In the genomic region with DNA sequence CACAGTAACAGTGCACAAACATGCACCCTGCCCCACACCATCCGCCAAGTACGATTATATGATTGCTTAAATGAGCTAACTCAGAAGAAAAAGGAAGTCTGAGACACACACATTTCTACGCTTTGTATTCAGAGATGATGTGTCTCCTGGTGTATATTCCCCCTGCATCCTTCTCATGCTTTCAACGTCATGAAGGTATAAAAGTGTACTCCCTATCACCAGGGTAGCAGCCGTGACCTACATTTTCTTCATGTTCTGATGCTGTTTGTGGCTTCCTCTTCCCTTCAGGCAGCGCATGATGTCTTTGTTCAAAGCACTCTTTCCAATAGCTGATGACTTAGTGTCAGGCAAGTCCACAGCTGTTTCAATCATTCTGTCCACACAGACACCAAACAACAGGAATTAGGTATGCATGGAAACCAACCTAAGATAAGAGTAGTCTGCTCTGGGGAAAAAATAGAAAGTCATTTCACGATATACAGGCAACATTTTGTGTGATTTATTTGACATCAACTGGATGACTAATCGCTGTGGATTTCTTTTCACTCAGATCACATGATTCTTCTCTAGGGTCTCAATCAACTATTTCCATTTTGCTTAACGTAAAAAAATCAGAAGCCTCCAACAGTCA, we compare ENCODE assay signal across 8 cellular contexts.
A peak's percentile ranks its signal among the peaks of the same experiment; 100 is the strongest.
DNase-seq lines count a peak whose midpoint lies in the region; ATAC-seq and TF ChIP-seq lines count a peak whose summit lies in the region.

No MANE protein-coding gene starts in this region.

- in situ Hi-C loops in GM13976 (cut with MboI; ENCODE audit: low sequenced_read_pairs, unreplicated experiment) = no loop called here

- H3K27ac ChIP-seq in OCI-LY3 (ENCODE audit: low read length) (no peak overlapping the region), ovary (no peak overlapping the region)

- no peak for TF ChIP-seq CTCF in OCI-LY3 (IDR thresholded peaks at IDR 0.05; ENCODE audit: low read depth, low read length)
- no peak for TF ChIP-seq CTCF in ovary (IDR thresholded peaks at IDR 0.05)
- TF ChIP-seq CTCF in GM13976 (IDR thresholded peaks at IDR 0.05; ENCODE audit: borderline replicate concordance, control extremely low read depth, extremely low read depth, insufficient read depth, missing control alignments) = no peak

- H2AFZ ChIP-seq in OCI-LY3 (ENCODE audit: low read depth, low read length) = peak overlapping the region; percentile 60; the same call in 1 of the 2 replicates

- no peak for TF ChIP-seq POLR2A in ovary (IDR thresholded peaks at IDR 0.05)

- no peak for ATAC-seq in GM18909 (IDR thresholded peaks at IDR 0.05; ENCODE audit: poor library complexity, unreplicated experiment)

- no peaks in the 10 kb centered on the region for H3K36me3 ChIP-seq in OCI-LY3 (replicated peaks; ENCODE audit: low read depth, low read length)
- no peaks in the 10 kb centered on the region for H3K36me3 ChIP-seq in ovary

- TF ChIP-seq EP300 in ovary (IDR thresholded peaks at IDR 0.05) = no peak

- H3K4me2 ChIP-seq in OCI-LY3 (ENCODE audit: low read length) = peak overlapping the region; percentile 29

- H3K27me3 ChIP-seq in OCI-LY3 (ENCODE audit: low read depth, low read length) (no peaks in the 10 kb centered on the region), ovary (no peaks in the 10 kb centered on the region)

- no peaks in the 10 kb centered on the region for H3K79me2 ChIP-seq in OCI-LY3 (ENCODE audit: low read length)

- no peaks in the 10 kb centered on the region for H3K9me3 ChIP-seq in OCI-LY3 (ENCODE audit: insufficient read depth, low read length)
- H3K9me3 ChIP-seq in ovary = no peaks in the 10 kb centered on the region

- peak; percentile 72 for DNase-seq in COLO829 (ENCODE audit: low spot score)
- peak; percentile 50 for DNase-seq in activated T-helper 9 cell treated with anti-CD3 and anti-CD28 coated beads, Interleukin-2, amount 50 U/mL, for 16 hours (ENCODE audit: low read depth)
- DNase-seq in iris pigment epithelial cell (ENCODE audit: low read depth) = peak; percentile 86
- DNase-seq in stimulated activated CD8-positive, alpha-beta memory T cell treated with anti-CD3 and anti-CD28 coated beads, Interleukin-4, amount 100 ng/mL, for 24 hours (ENCODE audit: low read depth) = peak; percentile 31
- DNase-seq in ovary = no peak
- no peak for DNase-seq in GM13976 (ENCODE audit: low spot score)

- H3K9ac ChIP-seq in OCI-LY3 (ENCODE audit: low read length) = no peak overlapping the region

- H4K20me1 ChIP-seq in OCI-LY3 (ENCODE audit: insufficient read depth, low read length) = no peaks in the 10 kb centered on the region

- H3K4me1 ChIP-seq in OCI-LY3 (ENCODE audit: low read length) (peaks cover 23% of the 10 kb centered on the region), ovary (ENCODE audit: insufficient read depth) (no peaks in the 10 kb centered on the region)

- 50 to 61% (median 51%) methylated on average over 9 of the region's 9 CpGs for WGBS in ovary, 3 donors

- no peak overlapping the region for H3K4me3 ChIP-seq in OCI-LY3 (ENCODE audit: low read length)
- no peak overlapping the region for H3K4me3 ChIP-seq in ovary

- intact Hi-C loops in ovary (cut with DNase I) = no loop called here

Comparison
In these comparisons a context has a peak if more than half of its experiments do, and no peak if none do; other contexts are left out.
1. DNase-seq: peak in COLO829 (single experiment), activated T-helper 9 cell treated with anti-CD3 and anti-CD28 coated beads, Interleukin-2, amount 50 U/mL, for 16 hours (single experiment), iris pigment epithelial cell (single experiment) and stimulated activated CD8-positive, alpha-beta memory T cell treated with anti-CD3 and anti-CD28 coated beads, Interleukin-4, amount 100 ng/mL, for 24 hours (single experiment); none in ovary (0 of 5) and GM13976 (single experiment).